In the genomic region with DNA sequence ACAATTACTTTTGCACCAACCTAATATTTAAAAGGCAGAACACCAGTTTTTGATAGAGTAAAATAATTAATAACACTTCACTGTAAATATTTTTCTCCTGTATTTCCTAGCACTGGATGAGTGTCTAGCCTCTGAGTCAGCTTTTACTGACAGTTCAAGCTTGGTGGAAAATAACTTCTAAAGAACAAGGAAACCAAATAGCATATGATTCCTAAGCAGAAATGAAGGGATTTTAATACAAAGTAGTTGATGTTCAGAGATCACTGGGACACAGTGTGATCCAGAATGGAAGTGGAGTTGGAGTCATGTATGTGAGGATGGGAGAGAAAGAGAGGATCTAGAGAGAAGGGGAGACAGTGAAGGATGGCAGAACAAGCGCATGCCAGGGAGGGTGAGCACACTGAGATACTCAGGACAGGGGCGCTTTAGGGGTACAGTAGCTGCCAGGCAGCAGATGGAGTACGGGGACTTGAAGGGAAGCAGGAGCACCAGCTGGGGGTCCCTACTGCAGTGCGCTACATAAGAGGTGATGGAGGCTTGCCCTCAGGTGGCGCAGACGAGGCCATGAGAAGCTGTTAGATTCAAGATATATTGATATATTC, we compare ENCODE assay signal across 9 cellular contexts.
DNase-seq lines count a peak whose midpoint lies in the region; ATAC-seq, FAIRE-seq and TF ChIP-seq lines count a peak whose summit lies in the region.
"Had no signal": no experiment of that assay in that cellular context is flagged by ENCODE, and none has a peak within 500 bp of the region (broad histone marks: within the 10 kb centered on the region; RNA-seq: fewer than 3 reads in every experiment).

No MANE protein-coding gene starts in this region.

- FAIRE-seq in H54 (lab: Jason Lieb, UNC), result no peak

- DNase-seq in Right ventricle myocardium superior (no peak), cardiac septum (ENCODE audit: low spot score) (no peak), esophagus muscularis mucosa (ENCODE audit: extremely low spot score) (no peak), type B pancreatic cell (ENCODE audit: extremely low spot score, unreplicated experiment) (no peak), SW480 (ENCODE audit: low spot score) (no peak), left lobe of liver (ENCODE audit: low spot score) (no peak), H54 (ENCODE audit: insufficient read length, low spot score) (no peak)
- DNase-seq: NCI-H1436 had no signal

- no peaks in the 10 kb centered on the region for H3K9me3 ChIP-seq in esophagus muscularis mucosa

- WGBS in esophagus muscularis mucosa, result 89% methylated on average over 6 of the region's 6 CpGs

- H3K4me1 ChIP-seq in esophagus muscularis mucosa, result peaks cover 0 to 33% (median 25%) of the 10 kb centered on the region in 4 donors

- peaks cover 17% of the 10 kb centered on the region for H3K4me1 Mint-ChIP-seq in type B pancreatic cell (ENCODE audit: unreplicated experiment)

- peaks cover 11% of the 10 kb centered on the region for H3K9me3 Mint-ChIP-seq in type B pancreatic cell

- TF ChIP-seq CTCF in esophagus muscularis mucosa (IDR thresholded peaks at IDR 0.05) (no peak), type B pancreatic cell (conservative IDR thresholded peaks at IDR 0.05) (no peak)

- no peaks in the 10 kb centered on the region for H3K27me3 Mint-ChIP-seq in type B pancreatic cell

- H3K27ac ChIP-seq in esophagus muscularis mucosa (replicated peaks in 1 of 4), result peak overlapping the region; percentile 42 to 79 (median 72)

- peaks cover 4% of the 10 kb centered on the region for H3K36me3 Mint-ChIP-seq in type B pancreatic cell

- TF ChIP-seq EP300 in esophagus muscularis mucosa (IDR thresholded peaks at IDR 0.05), result no peak

- no peak overlapping the region for H3K4me3 ChIP-seq in esophagus muscularis mucosa

- TF ChIP-seq POLR2A in esophagus muscularis mucosa (IDR thresholded peaks at IDR 0.05; ENCODE audit: low read depth), result no peak
- no peak for TF ChIP-seq POLR2A in H54 (IDR thresholded peaks at IDR 0.05; ENCODE audit: low read depth, low read length)

- peak; percentile 47 for ATAC-seq in Right ventricle myocardium superior (ENCODE audit: poor library complexity)
- peak; percentile 30 for ATAC-seq in HG03432 (IDR thresholded peaks at IDR 0.05; ENCODE audit: unreplicated experiment)
- no peak for ATAC-seq in left lobe of liver

- intact Hi-C loops in Right ventricle myocardium superior (cut with DNase I) (no loop called here), cardiac septum (cut with DNase I) (no loop called here), esophagus muscularis mucosa (cut with DNase I) (no loop called here)

- no peaks in the 10 kb centered on the region for H3K36me3 ChIP-seq in esophagus muscularis mucosa

- H3K4me3 Mint-ChIP-seq in type B pancreatic cell, result no peak overlapping the region

- H3K27ac Mint-ChIP-seq in type B pancreatic cell, result peak overlapping the region; percentile 61

- H3K27me3 ChIP-seq in esophagus muscularis mucosa, result no peaks in the 10 kb centered on the region
